24 cellular contexts compared by ENCODE assay signal in the genomic region with DNA sequence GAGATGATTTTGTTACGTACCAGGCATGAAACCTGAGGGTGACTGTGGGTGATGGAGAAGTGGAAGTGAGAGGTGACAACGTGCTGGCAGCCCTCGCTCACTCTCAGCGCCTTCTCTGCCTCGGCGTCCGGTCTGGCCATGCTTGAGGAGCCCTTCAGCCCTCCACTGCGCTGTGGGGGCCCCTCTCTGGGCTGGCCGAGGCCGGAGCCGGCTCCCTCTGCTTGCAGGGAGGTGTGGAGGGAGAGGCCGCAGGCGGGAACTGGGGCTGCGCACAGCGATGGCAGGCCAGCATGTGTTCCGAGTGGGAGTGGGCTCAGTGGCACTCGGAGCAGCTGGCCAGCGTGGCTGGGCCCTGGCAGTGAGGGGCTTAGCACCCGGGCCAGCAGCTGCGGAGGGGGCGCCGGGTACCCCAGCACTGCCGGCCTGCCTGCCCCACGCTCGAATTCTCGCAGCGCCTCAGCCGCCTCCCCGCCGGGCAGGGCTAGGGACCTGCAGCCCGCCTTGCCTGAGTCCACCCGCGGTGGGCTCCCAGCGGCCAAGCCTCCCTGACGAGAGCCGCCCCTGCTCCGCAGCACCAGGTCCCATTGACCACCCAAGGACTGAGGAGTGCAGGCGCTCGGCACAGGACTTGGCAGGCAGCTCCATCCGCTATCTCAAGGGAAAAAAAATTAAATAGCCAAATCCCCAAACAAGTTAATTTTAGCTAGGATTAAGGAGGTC. TPM values are rescaled to one million over a fixed set of nuclear protein-coding genes. Genes with fewer than 3 reads are reported as not detected.
"Had no signal": no experiment of that assay in that cellular context is flagged by ENCODE, and none has a peak within 500 bp of the region (broad histone marks: within the 10 kb centered on the region; RNA-seq: fewer than 3 reads in every experiment).

No MANE protein-coding gene starts in this region.

- FAIRE-seq: astrocyte had no signal

- ATAC-seq: activated CD8-positive, alpha-beta T cell treated with anti-CD3 and anti-CD28 coated beads for 36 hours; activated naive CD4-positive, alpha-beta T cell treated with anti-CD3 and anti-CD28 coated beads, Interleukin-2, amount 50 U/mL, for 72 hours; activated naive CD8-positive, alpha-beta T cell treated with anti-CD3 and anti-CD28 coated beads, Interleukin-2, amount 50 U/mL, for 24 hours; T-cell had no signal

- H3K4me3 ChIP-seq: SK-N-MC had no signal

- H3K4me2 ChIP-seq: KMS-11 had no signal

- DNase-seq: activated CD4-positive, CD25-positive, alpha-beta regulatory T cell; activated CD8-positive, alpha-beta memory T cell treated with anti-CD3 and anti-CD28 coated beads, Interleukin-2, amount 50 U/mL, for 4 hours; activated CD8-positive, alpha-beta T cell treated with anti-CD3 and anti-CD28 coated beads for 36 hours; activated naive CD4-positive, alpha-beta T cell treated with Interleukin-2 at 50 U/mL for 16 hours; activated naive CD8-positive, alpha-beta T cell treated with anti-CD3 and anti-CD28 coated beads, Interleukin-2, amount 50 U/mL, for 24 hours; activated T-cell treated with anti-CD3 and anti-CD28 coated beads, Interleukin-2, amount 50 U/mL, for 1 hour; amniotic stem cell; NCI-H1092; NCI-H1417; NCI-H1930; NCI-H2171; NCI-H2227 treated with DMSO at 0.1 percent for 48 hours; NCI-H446 treated with DMSO at 0.1 percent for 48 hours; NCI-H524 treated with DMSO at 0.1 percent for 48 hours; NCI-H748 treated with DMSO at 0.1 percent for 48 hours; T-cell had no signal

- H3K27ac ChIP-seq: KMS-11, SK-N-MC, VCaP had no signal

- H3K9ac ChIP-seq: KMS-11 had no signal

RNA-seq across cellular contexts. Expression of a gene that starts 29.7 kb away (rescaled TPM):
- total RNA-seq: activated CD8-positive, alpha-beta T cell treated with anti-CD3 and anti-CD28 coated beads for 36 hours; activated naive CD4-positive, alpha-beta T cell treated with anti-CD3 and anti-CD28 coated beads, Interleukin-2, amount 50 U/mL, for 72 hours; OCI-LY7; RPMI7951; T-cell; T-helper 2 cell treated with Interferon-gamma antibody and Interleukin-4, amounts not matched to agents 100 ng/mL and 5 ng/mL, for 36 hours had no signal
